Comparison of ENCODE assay signal across 8 cellular contexts in genomic region chr3:9715764-9716437, GRCh38. TPM values are rescaled to one million over a fixed set of nuclear protein-coding genes. Genes with fewer than 3 reads are reported as not detected.
DNase-seq lines count a peak whose midpoint lies in the region; ATAC-seq and TF ChIP-seq lines count a peak whose summit lies in the region.

No MANE protein-coding gene starts in this region.

- no peak for DNase-seq in GM10266 (ENCODE audit: extremely low spot score)
- DNase-seq in NCI-H446 treated with DMSO at 0.1 percent for 48 hours (lab: John Stamatoyannopoulos, UW) = peak; percentile 34
- DNase-seq in amniotic stem cell (lab: John Stamatoyannopoulos, UW) = peak; percentile 91
- DNase-seq in right cardiac atrium = peak; percentile 80 to 89 (median 83)
- DNase-seq in sigmoid colon = peak; percentile 94
- DNase-seq in ecto neural progenitor cell (ENCODE audit: low spot score) = no peak

- H3K4me1 ChIP-seq in right cardiac atrium (ENCODE audit: control insufficient read depth, insufficient read depth, low read length) (no peaks in the 10 kb centered on the region), sigmoid colon (peaks cover 0 to 19% (median 10%) of the 10 kb centered on the region in 4 donors)

- H3K4me3 ChIP-seq in right cardiac atrium (ENCODE audit: low read length) (no peak overlapping the region), sigmoid colon (no peak overlapping the region)

- ATAC-seq in right cardiac atrium (peak; percentile 94 to 96), GM19035 (IDR thresholded peaks at IDR 0.05; ENCODE audit: unreplicated experiment) (no peak), GM18519 (IDR thresholded peaks at IDR 0.05; ENCODE audit: low FRiP score, unreplicated experiment) (no peak)

- peak; percentile 36 for TF ChIP-seq CTCF in GM10266 (IDR thresholded peaks at IDR 0.05; ENCODE audit: control insufficient read depth, insufficient read depth, low read depth, missing control alignments)
- peak; percentile 74 to 81 (median 79) for TF ChIP-seq CTCF in sigmoid colon (IDR thresholded peaks at IDR 0.05)

- 43% methylated on average over 6 of the region's 6 CpGs for WGBS in right cardiac atrium
- 19 to 27% methylated on average over 6 of the region's 6 CpGs for WGBS in sigmoid colon, 2 donors

- H3K27me3 ChIP-seq in right cardiac atrium (ENCODE audit: control insufficient read depth, insufficient read depth) (no peaks in the 10 kb centered on the region), sigmoid colon (no peaks in the 10 kb centered on the region)

- peak overlapping the region; percentile 2 for H3K27ac ChIP-seq in right cardiac atrium (ENCODE audit: low read length)
- H3K27ac ChIP-seq in sigmoid colon = peak overlapping the region; percentile 68 to 80 (median 72)

- intact Hi-C loops in right cardiac atrium (cut with DNase I) = no loop called here
- intact Hi-C loops in sigmoid colon (cut with DNase I) = loop anchor here (5.0 to 10.0 kb wide), 4 partner anchors 91 to 1021 kb away; no protein-coding TSS in a partner anchor

- TF ChIP-seq EP300 in sigmoid colon (IDR thresholded peaks at IDR 0.05) = no peak

- no peaks in the 10 kb centered on the region for H3K9me3 ChIP-seq in right cardiac atrium (ENCODE audit: control insufficient read depth, low read length)
- no peaks in the 10 kb centered on the region for H3K9me3 ChIP-seq in sigmoid colon

- no peaks in the 10 kb centered on the region for H3K36me3 ChIP-seq in sigmoid colon

- no peak for TF ChIP-seq POLR2A in sigmoid colon (IDR thresholded peaks at IDR 0.05)

RNA-seq across cellular contexts. Expression of gene CPNE9, which starts 12.3 kb away (rescaled TPM):
- total RNA-seq in right cardiac atrium (under 1 TPM in 3 of 4 donors, not detected in 1; 0.11 to 0.31 (median 0.15) TPM), sigmoid colon (under 1 TPM in 1 of 4 donors, not detected in 3; 0.14 TPM)
- polyA plus RNA-seq in right cardiac atrium (0.07 TPM), sigmoid colon (under 1 TPM in 1 of 3 donors, not detected in 2; 0.22 TPM)

RNA-seq across cellular contexts. Expression of gene BRPF1, which starts 15.6 kb away (rescaled TPM):
- total RNA-seq in right cardiac atrium = 10 to 100 TPM in 3 of 4 donors, 1 to 10 TPM in 1; 9.2 to 12.0 (median 11.7) TPM
- polyA plus RNA-seq in right cardiac atrium = 6.4 TPM
- total RNA-seq in sigmoid colon = 10 to 100 TPM; 12.6 to 18.6 (median 13.9) TPM
- 10 to 100 TPM in 1 of 3 donors, 1 to 10 TPM in 2; 3.5 to 12.0 (median 4.2) TPM for polyA plus RNA-seq in sigmoid colon

RNA-seq across cellular contexts. Expression of gene OGG1, which starts 33.9 kb away (rescaled TPM):
- total RNA-seq in right cardiac atrium (10 to 100 TPM in 3 of 4 donors, 1 to 10 TPM in 1; 9.6 to 15.5 (median 15.1) TPM), sigmoid colon (10 to 100 TPM; 22.5 to 34.6 (median 31.4) TPM)
- polyA plus RNA-seq in right cardiac atrium (13.4 TPM), sigmoid colon (10 to 100 TPM; 15.6 to 23.6 (median 16.9) TPM)

RNA-seq across cellular contexts. Expression of gene CAMK1, which starts 53.8 kb away (rescaled TPM):
- total RNA-seq in right cardiac atrium (10 to 100 TPM; 20.1 to 24.9 (median 21.0) TPM), sigmoid colon (10 to 100 TPM; 45.7 to 57.8 (median 56.5) TPM)
- polyA plus RNA-seq in right cardiac atrium (22.1 TPM), sigmoid colon (10 to 100 TPM; 14.0 to 21.6 (median 19.7) TPM)

Comparison
In these comparisons a context has a peak if more than half of its experiments do, and no peak if none do; other contexts are left out.
1. DNase-seq: peak in NCI-H446 treated with DMSO at 0.1 percent for 48 hours (single experiment), amniotic stem cell (single experiment), right cardiac atrium (3 of 3) and sigmoid colon (single experiment); none in GM10266 (single experiment) and ecto neural progenitor cell (single experiment).
2. ATAC-seq: peak in right cardiac atrium (2 of 2); none in GM19035 (single experiment) and GM18519 (single experiment).